Comparison of ENCODE assay signal across 9 cellular contexts in the genomic region with DNA sequence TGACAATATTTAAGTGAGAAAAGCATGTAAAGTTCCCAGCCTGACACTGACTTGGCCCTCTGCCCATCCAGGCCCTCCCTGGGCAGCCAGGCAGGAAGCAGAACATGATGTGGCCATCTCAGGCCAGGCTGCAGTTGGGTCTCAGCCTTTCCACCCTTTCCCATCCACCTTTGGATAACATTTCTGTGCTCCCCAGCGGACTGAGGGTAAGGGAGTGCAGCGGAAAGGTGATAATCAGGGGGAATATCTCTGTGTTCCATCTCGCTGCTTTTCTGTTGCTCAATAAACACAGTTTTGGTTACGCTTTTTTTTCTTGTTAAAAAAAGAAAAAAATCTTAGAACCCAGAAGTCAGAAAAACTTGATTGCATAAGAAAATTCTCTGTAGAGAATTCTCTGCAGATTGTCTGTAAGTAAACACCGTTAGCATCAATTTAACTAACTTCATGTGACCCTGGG.
A peak's percentile ranks its signal among the peaks of the same experiment; 100 is the strongest.
DNase-seq lines count a peak whose midpoint lies in the region; ATAC-seq, FAIRE-seq and TF ChIP-seq lines count a peak whose summit lies in the region.
"Had no signal": no experiment of that assay in that cellular context is flagged by ENCODE, and none has a peak within 500 bp of the region (broad histone marks: within the 10 kb centered on the region; RNA-seq: fewer than 3 reads in every experiment).

No MANE protein-coding gene starts in this region.

- H3K4me3 ChIP-seq in right cardiac atrium (ENCODE audit: low read length): peak overlapping the region; percentile 60
- H3K4me3 ChIP-seq in stomach: peak overlapping the region in 3 of 4 donors; percentile 47 to 54 (median 50)

- intact Hi-C loops in activated B cell treated with CpG ODN at 0.5 μM for 24 hours (cut with micrococcal nuclease) (no loop called here), right cardiac atrium (cut with DNase I) (loop anchor here in 2 of 4 donors (10.0 kb wide), 1 partner anchor 206 kb away; no protein-coding TSS in a partner anchor), stomach (cut with DNase I; ENCODE audit: low total_unique reads) (no loop called here)

- peaks cover 7% of the 10 kb centered on the region for H3K4me1 ChIP-seq in right cardiac atrium (ENCODE audit: control insufficient read depth, insufficient read depth, low read length)
- H3K4me1 ChIP-seq in stomach: peaks cover 0 to 24% (median 10%) of the 10 kb centered on the region in 4 donors

- POLR2A ChIA-PET in activated B cell treated with CpG ODN at 0.5 μM for 24 hours (lab: Charles Lee): no interaction called here

- DNase-seq in SIG-M5 treated with dmso at 0.1 percent for 504 hours (lab: John Stamatoyannopoulos, UW; ENCODE audit: unreplicated experiment) (peak; percentile 53), SIG-M5 (lab: John Stamatoyannopoulos, UW) (no peak), activated B cell treated with CpG ODN at 0.5 μM for 24 hours (no peak), right cardiac atrium (peak; percentile 64 to 87 (median 80)), stomach (peak; percentile 31), GM03348 (ENCODE audit: low spot score) (no peak), urothelium cell line (ENCODE audit: low spot score) (no peak)

- TF ChIP-seq EP300 in stomach (IDR thresholded peaks at IDR 0.05): no peak

- no peak for TF ChIP-seq CTCF in activated B cell treated with CpG ODN at 0.5 μM for 24 hours (IDR thresholded peaks at IDR 0.05)
- TF ChIP-seq CTCF in stomach (IDR thresholded peaks at IDR 0.05): no peak

- peak overlapping the region; percentile 77 for H3K4me3 Mint-ChIP-seq in activated B cell treated with CpG ODN at 0.5 μM for 24 hours

- 51% methylated on average over 5 of the region's 5 CpGs for WGBS in right cardiac atrium
- WGBS in stomach, 5 donors: 43 to 64% (median 56%) methylated on average over 5 of the region's 5 CpGs

- peaks cover 12% of the 10 kb centered on the region for H3K4me1 Mint-ChIP-seq in activated B cell treated with CpG ODN at 0.5 μM for 24 hours

- H3K36me3 ChIP-seq in stomach: no peaks in the 10 kb centered on the region

- H3K27me3 ChIP-seq in right cardiac atrium (ENCODE audit: control insufficient read depth, insufficient read depth) (no peaks in the 10 kb centered on the region), stomach (peaks cover 0 to 7% (median 5%) of the 10 kb centered on the region in 3 donors)

- no peak for TF ChIP-seq POLR2A in stomach (IDR thresholded peaks at IDR 0.05)

- ATAC-seq in activated B cell treated with CpG ODN at 0.5 μM for 24 hours (ENCODE audit: low read depth): no peak
- ATAC-seq in right cardiac atrium: peak; percentile 66 to 79
- ATAC-seq in HG03045 (IDR thresholded peaks at IDR 0.05; ENCODE audit: unreplicated experiment): no peak

- H3K27ac Mint-ChIP-seq in activated B cell treated with CpG ODN at 0.5 μM for 24 hours: no peak overlapping the region

- CTCF ChIA-PET in activated B cell treated with CpG ODN at 0.5 μM for 24 hours (lab: Charles Lee): interaction anchor here (1.4 kb wide), 1 partner anchor 25 kb away, joined by 4 read pairs; no protein-coding TSS in a partner anchor

- FAIRE-seq in urothelium cell line (lab: Jason Lieb, UNC): no peak
- FAIRE-seq: frontal cortex had no signal

- peaks cover 22% of the 10 kb centered on the region for H3K27me3 Mint-ChIP-seq in activated B cell treated with CpG ODN at 0.5 μM for 24 hours

- no peaks in the 10 kb centered on the region for H3K9me3 ChIP-seq in right cardiac atrium (ENCODE audit: control insufficient read depth, low read length)
- H3K9me3 ChIP-seq in stomach: no peaks in the 10 kb centered on the region

- H3K27ac ChIP-seq in right cardiac atrium (ENCODE audit: low read length): peak overlapping the region; percentile 3
- H3K27ac ChIP-seq in stomach: peak overlapping the region in 3 of 5 donors; percentile 31 to 45 (median 42)

- H3K36me3 Mint-ChIP-seq in activated B cell treated with CpG ODN at 0.5 μM for 24 hours (ENCODE audit: low read depth): no peaks in the 10 kb centered on the region

- H3K9me3 Mint-ChIP-seq in activated B cell treated with CpG ODN at 0.5 μM for 24 hours: no peaks in the 10 kb centered on the region

Comparison
In these comparisons a context has a peak if more than half of its experiments do, and no peak if none do; other contexts are left out.
1. DNase-seq: peak in SIG-M5 treated with dmso at 0.1 percent for 504 hours (single experiment), right cardiac atrium (3 of 3) and stomach (single experiment); none in SIG-M5 (single experiment), activated B cell treated with CpG ODN at 0.5 μM for 24 hours (single experiment), GM03348 (single experiment) and urothelium cell line (single experiment).
2. ATAC-seq: peak in right cardiac atrium (2 of 2); none in activated B cell treated with CpG ODN at 0.5 μM for 24 hours (single experiment) and HG03045 (single experiment).